In the genomic region with DNA sequence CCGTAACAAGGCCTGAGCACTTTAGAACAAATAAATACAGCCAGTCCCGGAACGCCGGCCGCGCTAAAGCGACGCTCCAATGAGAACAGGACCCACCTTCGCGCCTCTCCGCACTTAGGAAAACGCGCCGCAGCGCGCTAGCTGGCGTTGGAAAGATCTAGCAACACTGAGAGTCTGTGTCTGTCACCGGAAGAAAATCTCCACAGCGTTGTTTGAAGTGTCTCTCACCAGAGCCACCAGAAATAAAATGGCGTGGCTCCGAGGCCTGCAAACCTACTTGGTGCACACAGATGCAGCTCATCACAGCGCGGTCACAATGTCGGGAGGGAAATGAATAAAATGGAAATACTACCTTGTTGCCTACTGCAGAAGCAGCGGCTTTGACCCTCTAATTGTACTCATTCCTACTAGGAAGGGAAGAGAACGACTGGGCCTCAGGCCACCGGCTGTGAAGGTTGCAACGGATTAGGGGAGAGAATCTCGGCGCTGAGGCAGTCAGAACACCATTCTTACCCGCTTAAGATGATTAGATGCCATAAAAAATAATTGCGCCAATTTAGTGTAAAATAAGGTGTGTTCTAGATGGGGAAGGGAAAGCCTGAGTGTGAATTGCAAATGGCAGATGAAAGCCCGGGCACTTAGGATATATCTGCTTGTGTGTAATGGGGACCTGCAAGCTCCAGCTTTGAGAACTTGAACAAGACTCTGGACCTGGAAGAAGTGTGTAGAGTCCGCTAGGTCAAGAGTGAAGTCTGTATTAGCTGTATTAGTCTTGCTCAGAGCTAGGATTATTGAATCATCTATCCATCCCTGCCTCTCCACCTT, we compare ENCODE assay signal across 15 cellular contexts. TPM values are rescaled to one million over a fixed set of nuclear protein-coding genes. Genes with fewer than 3 reads are reported as not detected.
DNase-seq lines count a peak whose midpoint lies in the region; ATAC-seq, FAIRE-seq and TF ChIP-seq lines count a peak whose summit lies in the region.
"Had no signal": no experiment of that assay in that cellular context is flagged by ENCODE, and none has a peak within 500 bp of the region (broad histone marks: within the 10 kb centered on the region; RNA-seq: fewer than 3 reads in every experiment).

No MANE protein-coding gene starts in this region.

- no peak overlapping the region for H4K91ac ChIP-seq in H9 (ENCODE audit: insufficient read length, low read depth, low read length)

- no peaks in the 10 kb centered on the region for H3K36me3 ChIP-seq in CD4-positive, alpha-beta memory T cell (ENCODE audit: insufficient read depth, low read length)
- H3K36me3 ChIP-seq in neural cell (ENCODE audit: insufficient read depth, low read length) = no peaks in the 10 kb centered on the region

- peaks cover 28 to 74% (median 42%) of the 10 kb centered on the region in 4 donors for H3K4me1 Mint-ChIP-seq in CD4-positive, alpha-beta memory T cell
- H3K4me1 Mint-ChIP-seq in H9 = peaks cover 45 to 58% of the 10 kb centered on the region in 2 experiments

- peaks cover 66% of the 10 kb centered on the region for H3K27me3 ChIP-seq in CD4-positive, alpha-beta memory T cell (ENCODE audit: insufficient read depth, low read length)
- H3K27me3 ChIP-seq in H9 (ENCODE audit: insufficient read depth, low read length) (peaks cover 85% of the 10 kb centered on the region), neural cell (ENCODE audit: insufficient read depth, low read depth, low read length) (peaks cover 95% of the 10 kb centered on the region)

- H3K79me2 ChIP-seq in H9 (ENCODE audit: insufficient read depth, low read length) (no peaks in the 10 kb centered on the region), neural cell (replicated peaks; ENCODE audit: insufficient read depth, low read length) (no peaks in the 10 kb centered on the region)

- no peak overlapping the region for H3T11ph ChIP-seq in H9 (ENCODE audit: low read length)

- H4K5ac ChIP-seq in H9 (ENCODE audit: insufficient read length, low read depth, low read length) = no peak overlapping the region

- no peak overlapping the region for H3K23ac ChIP-seq in H9 (ENCODE audit: insufficient read length, low read depth, low read length)

- H3K9me3 ChIP-seq in CD4-positive, alpha-beta memory T cell (ENCODE audit: control insufficient read depth in 1 of 2, low read length in 2 of 2) = no peaks in the 10 kb centered on the region
- H3K9me3 ChIP-seq in H9 (ENCODE audit: control insufficient read depth, low read depth, low read length) (no peaks in the 10 kb centered on the region), neural cell (ENCODE audit: low read length) (no peaks in the 10 kb centered on the region)

- no peak overlapping the region for H3K56ac ChIP-seq in H9 (ENCODE audit: insufficient read length, low read depth, low read length)

- no peak overlapping the region for H2BK5ac ChIP-seq in H9 (ENCODE audit: insufficient read length, low read length)

- H2AK5ac ChIP-seq in H9 (ENCODE audit: insufficient read length, low read length) = no peak overlapping the region

- no peak overlapping the region for H2BK12ac ChIP-seq in H9 (ENCODE audit: insufficient read length, low read depth, low read length)

- WGBS in H9 (ENCODE audit: extremely low coverage, insufficient read length, low lambda C conversion rate) = no CpG with 5 or more reads among the region's 34 CpGs

- FAIRE-seq in HTR-8/SVneo (lab: Jason Lieb, UNC) = no peak

- H4K20me1 ChIP-seq in H9 (ENCODE audit: control insufficient read depth, insufficient read depth, insufficient read length) (no peaks in the 10 kb centered on the region), neural cell (ENCODE audit: insufficient read depth) (no peaks in the 10 kb centered on the region)

- H3K23me2 ChIP-seq in H9 (ENCODE audit: insufficient read length, low read depth, low read length, poor library complexity, severe bottlenecking) = peaks cover 32% of the 10 kb centered on the region

- peak overlapping the region; percentile 73 for H3K4me2 ChIP-seq in H9 (ENCODE audit: insufficient read depth, insufficient read length, low read length)
- H3K4me2 ChIP-seq in neural cell (ENCODE audit: low read length) = no peak overlapping the region

- H3K27ac Mint-ChIP-seq in CD4-positive, alpha-beta memory T cell = peak overlapping the region in 3 of 7 donors; percentile 26 to 37 (median 35)
- H3K27ac Mint-ChIP-seq in H9 = no peak overlapping the region

- H3K79me1 ChIP-seq in H9 (ENCODE audit: insufficient read depth, low read depth, low read length, poor library complexity, severe bottlenecking) = no peaks in the 10 kb centered on the region

- no peak for TF ChIP-seq EP300 in neural cell (conservative IDR thresholded peaks at IDR 0.05; ENCODE audit: poor library complexity, severe bottlenecking)

- TF ChIP-seq RAD21 in neural cell (conservative IDR thresholded peaks at IDR 0.05) = no peak

- TF ChIP-seq CTCF in H9 (conservative IDR thresholded peaks at IDR 0.05) (no peak), coronary artery (IDR thresholded peaks at IDR 0.05) (no peak), neural cell (IDR thresholded peaks at IDR 0.05; ENCODE audit: poor library complexity, severe bottlenecking) (no peak)

- CTCF ChIA-PET in CD4-positive, alpha-beta memory T cell (lab: Charles Lee; ENCODE audit: partially characterized antibody) = interaction anchor here (0.6 to 2.4 kb wide), 3 partner anchors 9 to 13 kb away, joined by 3 to 15 read pairs (median 3); no protein-coding TSS in a partner anchor

- peaks cover 2 to 3% of the 10 kb centered on the region in 2 donors for H3K36me3 Mint-ChIP-seq in CD4-positive, alpha-beta memory T cell
- peaks cover 0 to 4% (median 0%) of the 10 kb centered on the region in 3 experiments; a peak in 2 of 7 replicates for H3K36me3 Mint-ChIP-seq in H9 (ENCODE audit: insufficient read depth in 1 of 3, low read depth in 3 of 3)

- peaks cover 56% of the 10 kb centered on the region for H3K4me1 ChIP-seq in CD4-positive, alpha-beta memory T cell (ENCODE audit: insufficient read depth, low read length)
- H3K4me1 ChIP-seq in H9 (ENCODE audit: insufficient read depth, low read length) = 0 out of 2 replicates have a peak, but pooled peaks cover 5% of the 10 kb centered on the region

- H3K9me3 Mint-ChIP-seq in CD4-positive, alpha-beta memory T cell = peaks cover 0 to 21% (median 11%) of the 10 kb centered on the region in 8 donors
- peaks cover 4 to 17% of the 10 kb centered on the region in 2 experiments; a peak in 3 of 5 replicates for H3K9me3 Mint-ChIP-seq in H9

- H2BK120ac ChIP-seq in H9 (ENCODE audit: low read depth, low read length, poor library complexity, severe bottlenecking) = no peak overlapping the region

- H4K8ac ChIP-seq in H9 (replicated peaks; ENCODE audit: insufficient read length, low read depth, low read length) = no peak overlapping the region

- DNase-seq in CD4-positive, alpha-beta memory T cell = no peak
- DNase-seq in H9 (no peak), coronary artery (ENCODE audit: low spot score) (no peak), HTR-8/SVneo (ENCODE audit: insufficient read length, low spot score) (no peak), left colon (no peak), hippocampal formation (lab: John Stamatoyannopoulos, UW) (no peak)
- DNase-seq: activated effector memory CD4-positive, alpha-beta T cell treated with anti-CD3 and anti-CD28 coated beads, Interleukin-2, amount 50 U/mL, for 16 hours; islet precursor cell; NCI-H1092; NCI-H526; nucleus accumbens; stimulated activated CD4-positive, alpha-beta T cell treated with anti-CD3 and anti-CD28 coated beads, Interleukin-2, amount 100 ng/mL, for 24 hours had no signal

- no peak overlapping the region for H3K14ac ChIP-seq in H9 (ENCODE audit: insufficient read depth, low read length)

- H2BK20ac ChIP-seq in H9 (ENCODE audit: low read depth, low read length, poor library complexity, severe bottlenecking) = no peak overlapping the region

- no peak overlapping the region for H2AFZ ChIP-seq in H9 (ENCODE audit: low read length)
- no peak overlapping the region for H2AFZ ChIP-seq in neural cell (ENCODE audit: low read depth, low read length)

- H3K27ac ChIP-seq in CD4-positive, alpha-beta memory T cell (ENCODE audit: low read depth, low read length) = no peak overlapping the region
- H3K27ac ChIP-seq in H9 (ENCODE audit: insufficient read length, low read depth, low read length) (no peak overlapping the region), coronary artery (no peak overlapping the region), neural cell (ENCODE audit: low read length) (no peak overlapping the region)

- POLR2A ChIA-PET in CD4-positive, alpha-beta memory T cell (lab: Charles Lee; ENCODE audit: partially characterized antibody) = no interaction called here

- H3K4ac ChIP-seq in H9 (ENCODE audit: low read depth, low read length) = no peak overlapping the region

- H3K9ac ChIP-seq in H9 (ENCODE audit: extremely low read depth, insufficient read length, low read length) (no peak overlapping the region), neural cell (ENCODE audit: low read length) (no peak overlapping the region)

- H2BK15ac ChIP-seq in H9 (ENCODE audit: low read depth, low read length) = no peak overlapping the region

- no peaks in the 10 kb centered on the region for H3K9me2 ChIP-seq in neural cell (ENCODE audit: insufficient read depth, low read length)

- no peak overlapping the region for H3K4me3 ChIP-seq in CD4-positive, alpha-beta memory T cell (ENCODE audit: low read length in 2 of 2)
- H3K4me3 ChIP-seq in coronary artery (peak overlapping the region; percentile 9), neural cell (ENCODE audit: low read length) (peak overlapping the region; percentile 48)

- no peaks in the 10 kb centered on the region for H3F3A ChIP-seq in neural cell (ENCODE audit: insufficient read depth, low read length, poor library complexity, severe bottlenecking)

- no peak for ATAC-seq in left colon
- ATAC-seq in HG03097 (IDR thresholded peaks at IDR 0.05; ENCODE audit: low FRiP score, unreplicated experiment) = no peak

- intact Hi-C loops in CD4-positive, alpha-beta memory T cell (cut with micrococcal nuclease) = no loop called here
- intact Hi-C loops in left colon (cut with DNase I, micrococcal nuclease) = no loop called here

- H3K27me3 Mint-ChIP-seq in CD4-positive, alpha-beta memory T cell = peaks cover 72 to 76% of the 10 kb centered on the region in 2 donors
- H3K27me3 Mint-ChIP-seq in H9 (ENCODE audit: low read depth) = peaks cover 100% of the 10 kb centered on the region

- H3K4me3 Mint-ChIP-seq in CD4-positive, alpha-beta memory T cell = peak overlapping the region in 7 of 8 donors; percentile 26 to 74 (median 54)
- H3K4me3 Mint-ChIP-seq in H9 = peak overlapping the region; percentile 42 to 76

- no peak overlapping the region for H3K18ac ChIP-seq in H9 (ENCODE audit: insufficient read length, low read depth, low read length)

TF ChIP-seq in neural cell, 6 proteins besides CTCF, POLR2A, EP300 and RAD21 (continues in another document):
- TF ChIP-seq MXI1 (conservative IDR thresholded peaks at IDR 0.05; ENCODE audit: poor library complexity, severe bottlenecking) (no peak), POLR2AphosphoS5 (IDR thresholded peaks at IDR 0.05) (peak; percentile 49)

RNA-seq across cellular contexts. Expression of a gene that starts 4.5 kb away (rescaled TPM):
- total RNA-seq in CD4-positive, alpha-beta memory T cell = not detected
- not detected for polyA plus RNA-seq in CD4-positive, alpha-beta memory T cell
- total RNA-seq in H9 (2021) (not detected in 2 replicates), left colon (not detected)
- 0.19 and 0.58 TPM in 2 replicates for polyA plus RNA-seq in neural cell
- polyA minus RNA-seq in neural cell = 0.81 and 0.97 TPM in 2 replicates
- total RNA-seq: HT-29 had no signal

Comparison
In these comparisons a context has a peak if more than half of its experiments do, and no peak if none do; other contexts are left out.
1. H3K4me3 ChIP-seq: peak in coronary artery (single experiment) and neural cell (single experiment); none in CD4-positive, alpha-beta memory T cell (0 of 2).